ENCODE assay signal across 14 cellular contexts in the genomic region with DNA sequence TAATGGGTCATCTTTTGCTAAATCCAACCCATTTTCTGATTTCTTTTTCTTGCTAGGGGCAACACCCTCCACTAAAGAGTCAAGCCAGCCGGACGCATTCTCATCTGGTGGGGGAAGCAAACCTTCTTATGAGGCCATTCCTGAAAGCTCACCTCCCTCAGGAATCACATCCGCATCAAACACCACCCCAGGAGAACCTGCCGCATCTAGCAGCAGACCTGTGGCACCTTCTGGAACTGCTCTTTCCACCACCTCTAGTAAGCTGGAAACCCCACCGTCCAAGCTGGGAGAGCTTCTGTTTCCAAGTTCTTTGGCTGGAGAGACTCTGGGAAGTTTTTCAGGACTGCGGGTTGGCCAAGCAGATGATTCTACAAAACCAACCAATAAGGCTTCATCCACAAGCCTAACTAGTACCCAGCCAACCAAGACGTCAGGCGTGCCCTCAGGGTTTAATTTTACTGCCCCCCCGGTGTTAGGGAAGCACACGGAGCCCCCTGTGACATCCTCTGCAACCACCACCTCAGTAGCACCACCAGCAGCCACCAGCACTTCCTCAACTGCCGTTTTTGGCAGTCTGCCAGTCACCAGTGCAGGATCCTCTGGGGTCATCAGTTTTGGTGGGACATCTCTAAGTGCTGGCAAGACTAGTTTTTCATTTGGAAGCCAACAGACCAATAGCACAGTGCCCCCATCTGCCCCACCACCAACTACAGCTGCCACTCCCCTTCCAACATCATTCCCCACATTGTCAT.
"Had no signal": no experiment of that assay in that cellular context is flagged by ENCODE, and none has a peak within 500 bp of the region (broad histone marks: within the 10 kb centered on the region; RNA-seq: fewer than 3 reads in every experiment).

No MANE protein-coding gene starts in this region.

- H3K36me3 ChIP-seq: uterus had no signal

- H3K27ac ChIP-seq: dorsolateral prefrontal cortex, esophagus muscularis mucosa, neutrophil, tibial artery, uterus had no signal

- H3K9me3 Mint-ChIP-seq: activated CD4-positive, alpha-beta T cell treated with anti-CD3 and anti-CD28 coated beads, Interleukin-2, amount 10 ng/mL, durations not matched to agents 7 days and 5 days; immature natural killer cell; naive thymus-derived CD4-positive, alpha-beta T cell had no signal

- H3K4me1 ChIP-seq: esophagus muscularis mucosa, tibial artery, uterus had no signal

- H3K4me3 ChIP-seq: dorsolateral prefrontal cortex, esophagus muscularis mucosa, lung, tibial artery, uterus had no signal

- ATAC-seq: naive thymus-derived CD4-positive, alpha-beta T cell had no signal

- H3K27ac Mint-ChIP-seq: activated CD4-positive, alpha-beta T cell treated with anti-CD3 and anti-CD28 coated beads, Interleukin-2, amount 10 ng/mL, durations not matched to agents 7 days and 5 days had no signal

- DNase-seq: activated CD4-positive, alpha-beta T cell treated with anti-CD3 and anti-CD28 coated beads, Interleukin-2, amount 10 ng/mL, durations not matched to agents 7 days and 5 days; activated CD4-positive, CD25-positive, alpha-beta regulatory T cell; activated naive CD4-positive, alpha-beta T cell treated with anti-CD3 and anti-CD28 coated beads, Interleukin-2, amount 50 U/mL, for 16 hours; brain microvascular endothelial cell; dorsolateral prefrontal cortex; glutamatergic neuron; immature natural killer cell; naive thymus-derived CD4-positive, alpha-beta T cell; retina; tibial artery; uterus had no signal

- H3K4me1 Mint-ChIP-seq: activated CD4-positive, alpha-beta T cell treated with anti-CD3 and anti-CD28 coated beads, Interleukin-2, amount 10 ng/mL, durations not matched to agents 7 days and 5 days had no signal

- H3K27me3 Mint-ChIP-seq: activated CD4-positive, alpha-beta T cell treated with anti-CD3 and anti-CD28 coated beads, Interleukin-2, amount 10 ng/mL, durations not matched to agents 7 days and 5 days; naive thymus-derived CD4-positive, alpha-beta T cell had no signal

- H3K27me3 ChIP-seq: brain microvascular endothelial cell, dorsolateral prefrontal cortex, esophagus muscularis mucosa, neutrophil, tibial artery, uterus had no signal

- H3K4me3 Mint-ChIP-seq: activated CD4-positive, alpha-beta T cell treated with anti-CD3 and anti-CD28 coated beads, Interleukin-2, amount 10 ng/mL, durations not matched to agents 7 days and 5 days; immature natural killer cell; naive thymus-derived CD4-positive, alpha-beta T cell had no signal

- H3K9me3 ChIP-seq: esophagus muscularis mucosa, neutrophil, tibial artery, uterus had no signal
